ENCODE assay signal across 9 cellular contexts in genomic region chr10:93437000-93437945, GRCh38. TPM values are rescaled to one million over a fixed set of nuclear protein-coding genes. Genes with fewer than 3 reads are reported as not detected.
DNase-seq lines count a peak whose midpoint lies in the region; TF ChIP-seq lines count a peak whose summit lies in the region.
"Had no signal": no experiment of that assay in that cellular context is flagged by ENCODE, and none has a peak within 500 bp of the region (broad histone marks: within the 10 kb centered on the region; RNA-seq: fewer than 3 reads in every experiment).

No MANE protein-coding gene starts in this region.

- TF ChIP-seq CTCF in endothelial cell (IDR thresholded peaks at IDR 0.05; ENCODE audit: unreplicated experiment): no peak

- peak overlapping the region; percentile 66 for H2BK15ac ChIP-seq in mesendoderm (replicated peaks; ENCODE audit: low read depth)

- H3K27me3 Mint-ChIP-seq in endothelial cell (ENCODE audit: unreplicated experiment): peaks cover 8% of the 10 kb centered on the region

- peaks cover 26% of the 10 kb centered on the region for H3K4me1 ChIP-seq in mesendoderm (ENCODE audit: control insufficient read depth, low read depth, low read length)
- H3K4me1 ChIP-seq in urinary bladder (ENCODE audit: insufficient read depth): peaks cover 2% of the 10 kb centered on the region

- no peaks in the 10 kb centered on the region for H3K27me3 ChIP-seq in mesendoderm (ENCODE audit: insufficient read depth, low read length, poor library complexity)

- H3K79me2 ChIP-seq in mesendoderm (ENCODE audit: control insufficient read depth, insufficient read depth, low read length): no peaks in the 10 kb centered on the region

- H3K9me3 Mint-ChIP-seq in endothelial cell (ENCODE audit: unreplicated experiment): no peaks in the 10 kb centered on the region

- peaks cover 39% of the 10 kb centered on the region for H3K4me1 Mint-ChIP-seq in endothelial cell (ENCODE audit: unreplicated experiment)

- no CpG with 5 or more reads among the region's 18 CpGs for WGBS in mesendoderm (ENCODE audit: extremely low coverage, insufficient coverage, low lambda C conversion rate)
- 13% methylated on average over 18 of the region's 18 CpGs for WGBS in urinary bladder

- DNase-seq in COLO829 (ENCODE audit: low spot score): peak; percentile 87
- peak; percentile 69 for DNase-seq in NOMO-1 treated with dmso at 0.1 percent for 144 hours (lab: John Stamatoyannopoulos, UW; ENCODE audit: unreplicated experiment)
- peak; percentile 24 for DNase-seq in endothelial cell (ENCODE audit: low spot score)
- DNase-seq in mesendoderm: peak; percentile 98
- no peak for DNase-seq in NCI-H1694 (lab: John Stamatoyannopoulos, UW)
- DNase-seq in middle frontal gyrus (ENCODE audit: extremely low spot score, low spot score): no peak
- no peak for DNase-seq in effector CD4-positive, alpha-beta T cell

- H3K4ac ChIP-seq in mesendoderm (ENCODE audit: low read depth, low read length): peak overlapping the region; percentile 93

- H3K9ac ChIP-seq in mesendoderm (ENCODE audit: low read length): peak overlapping the region; percentile 64

- H2BK120ac ChIP-seq in mesendoderm (ENCODE audit: low read depth, low read length): peak overlapping the region; percentile 100

- peak overlapping the region; percentile 77 for H4K8ac ChIP-seq in mesendoderm (ENCODE audit: low read depth, low read length)

- H2BK5ac ChIP-seq in mesendoderm (ENCODE audit: low read length): peak overlapping the region; percentile 94

- H3K36me3 ChIP-seq in mesendoderm (ENCODE audit: control insufficient read depth, insufficient read depth, low read length): no peaks in the 10 kb centered on the region
- H3K36me3 ChIP-seq in urinary bladder (ENCODE audit: insufficient read depth): no peaks in the 10 kb centered on the region

- H3K23ac ChIP-seq in mesendoderm (ENCODE audit: low read length): peak overlapping the region; percentile 25

- H3K4me3 Mint-ChIP-seq in endothelial cell (ENCODE audit: unreplicated experiment): peak overlapping the region; percentile 62

- peak overlapping the region; percentile 28 for H3K4me2 ChIP-seq in mesendoderm (ENCODE audit: low read length)

- H3K27ac ChIP-seq in mesendoderm (ENCODE audit: low read depth, low read length) (peak overlapping the region; percentile 96), urinary bladder (ENCODE audit: low read depth) (peak overlapping the region; percentile 90)

- H3K27ac Mint-ChIP-seq in endothelial cell (ENCODE audit: unreplicated experiment): peak overlapping the region; percentile 98

- no peaks in the 10 kb centered on the region for H3K79me1 ChIP-seq in mesendoderm (ENCODE audit: low read length)

- H3K18ac ChIP-seq in mesendoderm (ENCODE audit: low read length): peak overlapping the region; percentile 98

- H3K4me3 ChIP-seq in mesendoderm (ENCODE audit: low read length): no peak overlapping the region
- H3K4me3 ChIP-seq in urinary bladder (ENCODE audit: low read depth, low read length): no peak overlapping the region
- H3K4me3 ChIP-seq: GM12878 had no signal

- no peaks in the 10 kb centered on the region for H3K36me3 Mint-ChIP-seq in endothelial cell (ENCODE audit: low read depth, unreplicated experiment)

- H4K5ac ChIP-seq in mesendoderm (ENCODE audit: low read length): peak overlapping the region; percentile 44

- peak overlapping the region; percentile 90 for H3K56ac ChIP-seq in mesendoderm (ENCODE audit: low read length)

- H2AK5ac ChIP-seq in mesendoderm (ENCODE audit: low read length): peak overlapping the region; percentile 79

RNA-seq across cellular contexts. Expression of gene MYOF, which starts 44.9 kb away (rescaled TPM):
- 12.4 TPM for total RNA-seq in endothelial cell (ENCODE audit: unreplicated experiment)
- polyA plus RNA-seq in mesendoderm (2013, experiment 1 of 2): 2.4 TPM
- 2.5 TPM for polyA plus RNA-seq in mesendoderm (2013, experiment 2 of 2)
- total RNA-seq in urinary bladder: 99.1 TPM
- 61.3 TPM for polyA plus RNA-seq in urinary bladder

RNA-seq across cellular contexts. Expression of gene CEP55, which starts 59.1 kb away (rescaled TPM):
- total RNA-seq in endothelial cell (ENCODE audit: unreplicated experiment): 3.5 TPM
- polyA plus RNA-seq in mesendoderm (2013, experiment 1 of 2): 26.7 TPM
- polyA plus RNA-seq in mesendoderm (2013, experiment 2 of 2): 27.1 TPM
- total RNA-seq in urinary bladder: 23.6 TPM
- 0.48 TPM for polyA plus RNA-seq in urinary bladder

Comparison
In these comparisons a context has a peak if more than half of its experiments do, and no peak if none do; other contexts are left out.
1. DNase-seq: peak in COLO829 (single experiment), NOMO-1 treated with dmso at 0.1 percent for 144 hours (single experiment), endothelial cell (single experiment) and mesendoderm (single experiment); none in NCI-H1694 (single experiment), middle frontal gyrus (single experiment) and effector CD4-positive, alpha-beta T cell (single experiment).